10 cellular contexts compared by ENCODE assay signal in the genomic region with DNA sequence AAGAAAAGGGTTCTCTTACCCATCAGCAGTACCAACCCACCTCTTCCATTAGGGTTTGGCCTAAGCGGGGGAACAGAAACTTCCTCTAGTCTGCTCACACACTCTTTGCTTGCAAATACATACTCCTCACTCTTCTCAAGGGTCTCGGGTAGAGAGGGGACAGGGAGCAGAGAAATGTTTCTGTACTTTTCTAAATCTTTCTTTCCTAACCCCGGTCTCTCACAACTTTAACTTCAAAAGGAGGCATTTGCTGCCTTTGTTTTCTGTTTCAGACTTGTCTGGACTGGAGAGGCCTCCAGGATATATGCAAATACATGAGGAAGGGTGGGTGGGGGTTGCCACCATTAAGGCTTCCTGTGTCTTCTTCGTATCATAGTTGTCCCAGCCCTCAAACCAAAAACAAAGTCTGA. TPM values are rescaled to one million over a fixed set of nuclear protein-coding genes. Genes with fewer than 3 reads are reported as not detected.
DNase-seq lines count a peak whose midpoint lies in the region; ATAC-seq, FAIRE-seq and TF ChIP-seq lines count a peak whose summit lies in the region.
"Had no signal": no experiment of that assay in that cellular context is flagged by ENCODE, and none has a peak within 500 bp of the region (broad histone marks: within the 10 kb centered on the region; RNA-seq: fewer than 3 reads in every experiment).

No MANE protein-coding gene starts in this region.

- H3K27ac ChIP-seq in thymus (ENCODE audit: low read depth) (peak overlapping the region; percentile 65), left ventricle myocardium inferior (replicated peaks) (no peak overlapping the region), pancreas (no peak overlapping the region)

- intact Hi-C loops in left ventricle myocardium inferior (cut with micrococcal nuclease) (no loop called here), pancreas (cut with DNase I) (no loop called here)

- WGBS in thymus, result 71% methylated on average over 4 of the region's 4 CpGs
- WGBS in pancreas, 2 donors, result 86 to 92% methylated on average over 4 of the region's 4 CpGs

- H3K4me3 ChIP-seq in thymus (ENCODE audit: low read length), result no peak overlapping the region
- no peak overlapping the region for H3K4me3 ChIP-seq in left ventricle myocardium inferior
- no peak overlapping the region for H3K4me3 ChIP-seq in pancreas

- no peaks in the 10 kb centered on the region for H3K4me1 ChIP-seq in thymus (ENCODE audit: control insufficient read depth, insufficient read depth, low read length)
- no peaks in the 10 kb centered on the region for H3K4me1 ChIP-seq in left ventricle myocardium inferior
- H3K4me1 ChIP-seq in pancreas, result no peaks in the 10 kb centered on the region

- TF ChIP-seq CTCF in left ventricle myocardium inferior (IDR thresholded peaks at IDR 0.05; ENCODE audit: borderline replicate concordance) (no peak), pancreas (IDR thresholded peaks at IDR 0.05) (no peak)

- no peak for FAIRE-seq in pancreas (lab: Jason Lieb, UNC)

- no peaks in the 10 kb centered on the region for H3K27me3 ChIP-seq in thymus (ENCODE audit: control insufficient read depth, insufficient read depth)
- H3K27me3 ChIP-seq in left ventricle myocardium inferior (ENCODE audit: low read depth), result no peaks in the 10 kb centered on the region
- no peaks in the 10 kb centered on the region for H3K27me3 ChIP-seq in pancreas

- H3K9me3 ChIP-seq in thymus (ENCODE audit: control insufficient read depth) (no peaks in the 10 kb centered on the region), left ventricle myocardium inferior (replicated peaks) (no peaks in the 10 kb centered on the region), pancreas (no peaks in the 10 kb centered on the region)

- peak; percentile 69 for DNase-seq in activated effector memory CD4-positive, alpha-beta T cell treated with anti-CD3 and anti-CD28 coated beads, Interleukin-2, amount 50 U/mL, for 16 hours
- DNase-seq in activated effector memory CD4-positive, alpha-beta T cell treated with Interleukin-2 at 50 U/mL for 16 hours, result no peak
- peak; percentile 3 for DNase-seq in activated naive CD8-positive, alpha-beta T cell treated with anti-CD3 and anti-CD28 coated beads, Interleukin-2, amount 50 U/mL, for 16 hours (ENCODE audit: low read depth, low spot score)
- DNase-seq in left ventricle myocardium inferior (no peak), pancreas (no peak), NCI-H69 (lab: John Stamatoyannopoulos, UW) (no peak)
- DNase-seq: NCI-H226 had no signal

- H3K36me3 ChIP-seq in thymus (ENCODE audit: control insufficient read depth, insufficient read depth) (no peaks in the 10 kb centered on the region), left ventricle myocardium inferior (no peaks in the 10 kb centered on the region), pancreas (no peaks in the 10 kb centered on the region)

- ATAC-seq in HG03354 (IDR thresholded peaks at IDR 0.05; ENCODE audit: poor library complexity, severe bottlenecking, unreplicated experiment) (peak; percentile 67), pancreas (no peak)

RNA-seq across cellular contexts. Expression of a gene that starts 10.5 kb away (rescaled TPM):
- polyA plus RNA-seq in thymus, result 5.1 TPM
- not detected for total RNA-seq in left ventricle myocardium inferior
- total RNA-seq in pancreas, result 1 to 10 TPM in 1 of 6 donors, under 1 TPM in 5; 0.09 to 1.0 (median 0.26) TPM
- polyA plus RNA-seq in pancreas, result under 1 TPM in 1 of 2 donors, not detected in 1; 0.08 TPM
- total RNA-seq: fibroblast of villous mesenchyme had no signal

RNA-seq across cellular contexts. Expression of a gene that starts 41.0 kb away (rescaled TPM):
- polyA plus RNA-seq in thymus (0.94 TPM), pancreas (1 to 10 TPM; 1.1 to 1.3 TPM)
- total RNA-seq in left ventricle myocardium inferior (11.1 TPM), pancreas (10 to 100 TPM in 3 of 6 donors, 1 to 10 TPM in 3; 7.0 to 20.2 (median 10.7) TPM)

RNA-seq across cellular contexts. Expression of a gene that starts 41.0 kb away (rescaled TPM):
- polyA plus RNA-seq in thymus (101 TPM), pancreas (10 to 100 TPM; 28.1 to 60.1 TPM)
- total RNA-seq in left ventricle myocardium inferior (50.1 TPM), pancreas (10 to 100 TPM; 19.1 to 37.5 (median 27.8) TPM)

Comparison
In these comparisons a context has a peak if more than half of its experiments do, and no peak if none do; other contexts are left out.
1. DNase-seq: peak in activated effector memory CD4-positive, alpha-beta T cell treated with anti-CD3 and anti-CD28 coated beads, Interleukin-2, amount 50 U/mL, for 16 hours (single experiment) and activated naive CD8-positive, alpha-beta T cell treated with anti-CD3 and anti-CD28 coated beads, Interleukin-2, amount 50 U/mL, for 16 hours (single experiment); none in activated effector memory CD4-positive, alpha-beta T cell treated with Interleukin-2 at 50 U/mL for 16 hours (single experiment), left ventricle myocardium inferior (single experiment), pancreas (0 of 6) and NCI-H69 (single experiment).